Comparison of ENCODE assay signal across 16 cellular contexts in genomic region chr1:31503581-31503980, GRCh38.
DNase-seq lines count a peak whose midpoint lies in the region; ATAC-seq and TF ChIP-seq lines count a peak whose summit lies in the region.
"Had no signal": no experiment of that assay in that cellular context is flagged by ENCODE, and none has a peak within 500 bp of the region (broad histone marks: within the 10 kb centered on the region; RNA-seq: fewer than 3 reads in every experiment).

No MANE protein-coding gene starts in this region.

- H3K56ac ChIP-seq in H9 (ENCODE audit: insufficient read length, low read depth, low read length) = no peak overlapping the region
- peak overlapping the region; percentile 3 for H3K56ac ChIP-seq in mesendoderm (ENCODE audit: low read length)

- no peak overlapping the region; the same call in 1 of the 2 replicates for H3K14ac ChIP-seq in H9 (ENCODE audit: insufficient read depth, low read length)

- no peak overlapping the region for H2AFZ ChIP-seq in H9 (ENCODE audit: low read length)

- H2BK5ac ChIP-seq in H9 (ENCODE audit: insufficient read length, low read length) (no peak overlapping the region), mesendoderm (ENCODE audit: low read length) (no peak overlapping the region)

- H2BK120ac ChIP-seq in H9 (ENCODE audit: low read depth, low read length, poor library complexity, severe bottlenecking) (no peak overlapping the region), mesendoderm (ENCODE audit: low read depth, low read length) (no peak overlapping the region)

- H2AK5ac ChIP-seq in H9 (ENCODE audit: insufficient read length, low read length) (no peak overlapping the region), mesendoderm (ENCODE audit: low read length) (no peak overlapping the region)

- peaks cover 40 to 55% of the 10 kb centered on the region in 2 experiments for H3K4me1 Mint-ChIP-seq in H9
- peaks cover 8% of the 10 kb centered on the region for H3K4me1 Mint-ChIP-seq in activated T-helper 17 cell treated with anti-CD3 and anti-CD28 coated beads, Interleukin-2, amount 50 U/mL, for 72 hours
- H3K4me1 Mint-ChIP-seq in stimulated activated naive CD8-positive, alpha-beta T cell treated with anti-CD3 and anti-CD28 coated beads, Interleukin-15, amount 100 ng/mL, for 72 hours = peaks cover 16% of the 10 kb centered on the region

- peak overlapping the region; percentile 42 to 72; a peak in 4 of 5 replicates for H3K4me3 Mint-ChIP-seq in H9
- no peak overlapping the region for H3K4me3 Mint-ChIP-seq in activated T-helper 17 cell treated with anti-CD3 and anti-CD28 coated beads, Interleukin-2, amount 50 U/mL, for 72 hours
- no peak overlapping the region for H3K4me3 Mint-ChIP-seq in stimulated activated naive CD8-positive, alpha-beta T cell treated with anti-CD3 and anti-CD28 coated beads, Interleukin-15, amount 100 ng/mL, for 72 hours

- H3K27me3 Mint-ChIP-seq in H9 (ENCODE audit: low read depth) = peaks cover 22% of the 10 kb centered on the region
- H3K27me3 Mint-ChIP-seq in activated T-helper 17 cell treated with anti-CD3 and anti-CD28 coated beads, Interleukin-2, amount 50 U/mL, for 72 hours = peaks cover 16% of the 10 kb centered on the region
- peaks cover 29% of the 10 kb centered on the region for H3K27me3 Mint-ChIP-seq in stimulated activated naive CD8-positive, alpha-beta T cell treated with anti-CD3 and anti-CD28 coated beads, Interleukin-15, amount 100 ng/mL, for 72 hours

- peak overlapping the region in 2 of 11 experiments; percentile 15 to 39; a peak in 2 of 22 replicates for H3K9ac ChIP-seq in BLaER1 treated with 17β-estradiol and CSF1 and Interleukin-3, amounts not matched to agents 10 nM and 100 nM
- H3K9ac ChIP-seq in H9 (ENCODE audit: extremely low read depth, insufficient read length, low read length) (no peak overlapping the region), mesendoderm (ENCODE audit: low read length) (no peak overlapping the region)

- DNase-seq in H9 = no peak
- no peak for DNase-seq in mesendoderm
- no peak for DNase-seq in retina
- no peak for DNase-seq in DMS 273 treated with DMSO at 0.1 percent for 48 hours (lab: John Stamatoyannopoulos, UW)
- DNase-seq in stimulated activated naive CD8-positive, alpha-beta T cell treated with anti-CD3 and anti-CD28 coated beads, Interleukin-15, amount 100 ng/mL, for 72 hours = no peak
- DNase-seq: Caco-2, KG1, NCI-H1417 treated with DMSO at 0.1 percent for 48 hours, NCI-H1930, NCI-H2171, NCI-H446, NCI-H748 treated with DMSO at 0.1 percent for 48 hours had no signal

- no CpG with 5 or more reads among the region's 5 CpGs for WGBS in H9 (ENCODE audit: extremely low coverage, insufficient read length, low lambda C conversion rate)
- WGBS in mesendoderm (ENCODE audit: extremely low coverage, insufficient coverage, low lambda C conversion rate) = no CpG with 5 or more reads among the region's 5 CpGs

- H3K9me3 ChIP-seq in BLaER1 treated with 17β-estradiol and CSF1 and Interleukin-3, amounts not matched to agents 10 nM and 100 nM (replicated peaks in 1 of 11) = no peaks in the 10 kb centered on the region
- no peaks in the 10 kb centered on the region for H3K9me3 ChIP-seq in H9 (ENCODE audit: control insufficient read depth, low read depth, low read length)
- H3K9me3 ChIP-seq: Caco-2 had no signal

- H3K4me1 ChIP-seq in BLaER1 treated with 17β-estradiol and CSF1 and Interleukin-3, amounts not matched to agents 10 nM and 100 nM = peaks cover 43 to 78% (median 70%) of the 10 kb centered on the region in 10 experiments
- H3K4me1 ChIP-seq in H9 (ENCODE audit: insufficient read depth, low read length) = peaks cover 7% of the 10 kb centered on the region; the same call in 1 of the 2 replicates
- H3K4me1 ChIP-seq in mesendoderm (ENCODE audit: control insufficient read depth, low read depth, low read length) = peaks cover 19% of the 10 kb centered on the region

- H3K4ac ChIP-seq in H9 (ENCODE audit: low read depth, low read length) = no peak overlapping the region
- no peak overlapping the region for H3K4ac ChIP-seq in mesendoderm (ENCODE audit: low read depth, low read length)

- 0 out of 22 replicates have a peak, but pooled peaks cover 0 to 11% (median 0%) of the 10 kb centered on the region in 11 experiments for H3K27me3 ChIP-seq in BLaER1 treated with 17β-estradiol and CSF1 and Interleukin-3, amounts not matched to agents 10 nM and 100 nM
- H3K27me3 ChIP-seq in H9 (ENCODE audit: insufficient read depth, low read length) = no peaks in the 10 kb centered on the region
- no peaks in the 10 kb centered on the region for H3K27me3 ChIP-seq in mesendoderm (ENCODE audit: insufficient read depth, low read length, poor library complexity)

- no peaks in the 10 kb centered on the region; a peak in 2 of 7 replicates for H3K36me3 Mint-ChIP-seq in H9 (ENCODE audit: insufficient read depth in 1 of 3, low read depth in 3 of 3)
- no peaks in the 10 kb centered on the region for H3K36me3 Mint-ChIP-seq in activated T-helper 17 cell treated with anti-CD3 and anti-CD28 coated beads, Interleukin-2, amount 50 U/mL, for 72 hours (ENCODE audit: low read depth)

- H3K18ac ChIP-seq in H9 (ENCODE audit: insufficient read length, low read depth, low read length) = no peak overlapping the region
- H3K18ac ChIP-seq in mesendoderm (ENCODE audit: low read length) = no peak overlapping the region

- H2BK15ac ChIP-seq in H9 (ENCODE audit: low read depth, low read length) = no peak overlapping the region
- H2BK15ac ChIP-seq in mesendoderm (replicated peaks; ENCODE audit: low read depth) = no peak overlapping the region

- H3K36me3 ChIP-seq in BLaER1 treated with 17β-estradiol and CSF1 and Interleukin-3, amounts not matched to agents 10 nM and 100 nM = no peaks in the 10 kb centered on the region
- H3K36me3 ChIP-seq in mesendoderm (ENCODE audit: control insufficient read depth, insufficient read depth, low read length) = no peaks in the 10 kb centered on the region

- H4K20me1 ChIP-seq in BLaER1 treated with 17β-estradiol and CSF1 and Interleukin-3, amounts not matched to agents 10 nM and 100 nM = no peaks in the 10 kb centered on the region
- H4K20me1 ChIP-seq in H9 (ENCODE audit: control insufficient read depth, insufficient read depth, insufficient read length) = no peaks in the 10 kb centered on the region

- no peak overlapping the region for H3T11ph ChIP-seq in H9 (ENCODE audit: low read length)

- H3K79me1 ChIP-seq in H9 (ENCODE audit: insufficient read depth, low read depth, low read length, poor library complexity, severe bottlenecking) (no peaks in the 10 kb centered on the region), mesendoderm (ENCODE audit: low read length) (no peaks in the 10 kb centered on the region)

- no peak for TF ChIP-seq CTCF in H9 (conservative IDR thresholded peaks at IDR 0.05)

- H2BK20ac ChIP-seq in H9 (ENCODE audit: low read depth, low read length, poor library complexity, severe bottlenecking) = no peak overlapping the region

- no peaks in the 10 kb centered on the region for H3K23me2 ChIP-seq in H9 (ENCODE audit: insufficient read length, low read depth, low read length, poor library complexity, severe bottlenecking)

- H3K4me2 ChIP-seq in BLaER1 treated with 17β-estradiol and CSF1 and Interleukin-3, amounts not matched to agents 10 nM and 100 nM = peak overlapping the region; percentile 37 to 93 (median 83)
- H3K4me2 ChIP-seq in H9 (ENCODE audit: insufficient read depth, insufficient read length, low read length) = no peak overlapping the region
- H3K4me2 ChIP-seq in mesendoderm (ENCODE audit: low read length) = no peak overlapping the region

- H4K8ac ChIP-seq in H9 (replicated peaks; ENCODE audit: insufficient read length, low read depth, low read length) = no peak overlapping the region
- H4K8ac ChIP-seq in mesendoderm (ENCODE audit: low read depth, low read length) = no peak overlapping the region

- no peak for ATAC-seq in activated T-helper 17 cell treated with anti-CD3 and anti-CD28 coated beads, Interleukin-2, amount 50 U/mL, for 72 hours (replicated peaks)
- ATAC-seq in stimulated activated naive CD8-positive, alpha-beta T cell treated with anti-CD3 and anti-CD28 coated beads, Interleukin-15, amount 100 ng/mL, for 72 hours = no peak
- ATAC-seq: HCT116, Panc1 had no signal

- H3K4me3 ChIP-seq in BLaER1 treated with 17β-estradiol and CSF1 and Interleukin-3, amounts not matched to agents 10 nM and 100 nM = no peak overlapping the region; a peak in 2 of 20 replicates
- no peak overlapping the region for H3K4me3 ChIP-seq in mesendoderm (ENCODE audit: low read length)

- no peaks in the 10 kb centered on the region for H3K79me2 ChIP-seq in H9 (ENCODE audit: insufficient read depth, low read length)
- H3K79me2 ChIP-seq in mesendoderm (ENCODE audit: control insufficient read depth, insufficient read depth, low read length) = no peaks in the 10 kb centered on the region

- no peak overlapping the region for H2BK12ac ChIP-seq in H9 (ENCODE audit: insufficient read length, low read depth, low read length)

- no peaks in the 10 kb centered on the region; a peak in 1 of 5 replicates for H3K9me3 Mint-ChIP-seq in H9
- no peaks in the 10 kb centered on the region for H3K9me3 Mint-ChIP-seq in activated T-helper 17 cell treated with anti-CD3 and anti-CD28 coated beads, Interleukin-2, amount 50 U/mL, for 72 hours
- H3K9me3 Mint-ChIP-seq in stimulated activated naive CD8-positive, alpha-beta T cell treated with anti-CD3 and anti-CD28 coated beads, Interleukin-15, amount 100 ng/mL, for 72 hours = no peaks in the 10 kb centered on the region

- no peak overlapping the region for H3K23ac ChIP-seq in H9 (ENCODE audit: insufficient read length, low read depth, low read length)
- H3K23ac ChIP-seq in mesendoderm (ENCODE audit: low read length) = no peak overlapping the region

- H3K27ac ChIP-seq in BLaER1 treated with 17β-estradiol and CSF1 and Interleukin-3, amounts not matched to agents 10 nM and 100 nM = no peak overlapping the region
- no peak overlapping the region for H3K27ac ChIP-seq in H9 (ENCODE audit: insufficient read length, low read depth, low read length)
- no peak overlapping the region for H3K27ac ChIP-seq in mesendoderm (ENCODE audit: low read depth, low read length)

- no peak overlapping the region for H4K5ac ChIP-seq in H9 (ENCODE audit: insufficient read length, low read depth, low read length)
- H4K5ac ChIP-seq in mesendoderm (ENCODE audit: low read length) = no peak overlapping the region

- H4K91ac ChIP-seq in H9 (ENCODE audit: insufficient read length, low read depth, low read length) = no peak overlapping the region

- peak overlapping the region; percentile 3 to 48 (median 16); a peak in 3 of 7 replicates for H3K27ac Mint-ChIP-seq in H9
- peak overlapping the region; percentile 30 for H3K27ac Mint-ChIP-seq in activated T-helper 17 cell treated with anti-CD3 and anti-CD28 coated beads, Interleukin-2, amount 50 U/mL, for 72 hours
- H3K27ac Mint-ChIP-seq in stimulated activated naive CD8-positive, alpha-beta T cell treated with anti-CD3 and anti-CD28 coated beads, Interleukin-15, amount 100 ng/mL, for 72 hours = no peak overlapping the region

Comparison
In these comparisons a context has a peak if more than half of its experiments do, and no peak if none do; other contexts are left out.
1. H3K4me2 ChIP-seq: peak in BLaER1 treated with 17β-estradiol and CSF1 and Interleukin-3, amounts not matched to agents 10 nM and 100 nM (11 of 11); none in H9 (single experiment) and mesendoderm (single experiment).
2. H3K27ac Mint-ChIP-seq: peak in H9 (3 of 3) and activated T-helper 17 cell treated with anti-CD3 and anti-CD28 coated beads, Interleukin-2, amount 50 U/mL, for 72 hours (single experiment); none in stimulated activated naive CD8-positive, alpha-beta T cell treated with anti-CD3 and anti-CD28 coated beads, Interleukin-15, amount 100 ng/mL, for 72 hours (0 of 2).
3. H3K4me3 Mint-ChIP-seq: peak in H9 (2 of 2); none in activated T-helper 17 cell treated with anti-CD3 and anti-CD28 coated beads, Interleukin-2, amount 50 U/mL, for 72 hours (single experiment) and stimulated activated naive CD8-positive, alpha-beta T cell treated with anti-CD3 and anti-CD28 coated beads, Interleukin-15, amount 100 ng/mL, for 72 hours (0 of 2).